1 cellular context compared by ENCODE assay signal in genomic region chr2:54370405-54371104, GRCh38.
TF ChIP-seq lines count a peak whose summit lies in the region.

No MANE protein-coding gene starts in this region.

TF ChIP-seq in HepG2, 621 proteins besides CTCF, POLR2A, EP300 and RAD21 (continued from another document):
- no peak for TF ChIP-seq AFF4 (CRISPR knock-in tag; IDR thresholded peaks at IDR 0.05)
- no peak for TF ChIP-seq SRSF4 (IDR thresholded peaks at IDR 0.05; ENCODE audit: low read depth, low read length, poor library complexity, severe bottlenecking)
- no peak for TF ChIP-seq CENPBD1 (CRISPR knock-in tag; IDR thresholded peaks at IDR 0.05; ENCODE audit: borderline replicate concordance, low read depth)
- no peak for TF ChIP-seq DMAP1 (CRISPR knock-in tag; IDR thresholded peaks at IDR 0.05)
